In genomic region chr16:75354170-75354569, GRCh38 we compare ENCODE assay signal across 1 cellular context.
TF ChIP-seq lines count a peak whose summit lies in the region.

No MANE protein-coding gene starts in this region.

TF ChIP-seq in IMR-90, 13 proteins besides CTCF, POLR2A, EP300 and RAD21 (continued from another document):
- TF ChIP-seq, protein P1, sequence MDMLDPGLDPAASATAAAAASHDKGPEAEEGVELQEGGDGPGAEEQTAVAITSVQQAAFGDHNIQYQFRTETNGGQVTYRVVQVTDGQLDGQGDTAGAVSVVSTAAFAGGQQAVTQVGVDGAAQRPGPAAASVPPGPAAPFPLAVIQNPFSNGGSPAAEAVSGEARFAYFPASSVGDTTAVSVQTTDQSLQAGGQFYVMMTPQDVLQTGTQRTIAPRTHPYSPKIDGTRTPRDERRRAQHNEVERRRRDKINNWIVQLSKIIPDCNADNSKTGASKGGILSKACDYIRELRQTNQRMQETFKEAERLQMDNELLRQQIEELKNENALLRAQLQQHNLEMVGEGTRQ (IDR thresholded peaks at IDR 0.05; ENCODE audit: low read depth, low read length) = no peak
- TF ChIP-seq MAZ (IDR thresholded peaks at IDR 0.05; ENCODE audit: borderline replicate concordance, low read depth, low read length) = no peak
- TF ChIP-seq CHD1 (IDR thresholded peaks at IDR 0.05; ENCODE audit: low read depth, low read length) = no peak
- TF ChIP-seq SMC3 (IDR thresholded peaks at IDR 0.05; ENCODE audit: low read depth, low read length) = no peak
- TF ChIP-seq, protein P2, sequence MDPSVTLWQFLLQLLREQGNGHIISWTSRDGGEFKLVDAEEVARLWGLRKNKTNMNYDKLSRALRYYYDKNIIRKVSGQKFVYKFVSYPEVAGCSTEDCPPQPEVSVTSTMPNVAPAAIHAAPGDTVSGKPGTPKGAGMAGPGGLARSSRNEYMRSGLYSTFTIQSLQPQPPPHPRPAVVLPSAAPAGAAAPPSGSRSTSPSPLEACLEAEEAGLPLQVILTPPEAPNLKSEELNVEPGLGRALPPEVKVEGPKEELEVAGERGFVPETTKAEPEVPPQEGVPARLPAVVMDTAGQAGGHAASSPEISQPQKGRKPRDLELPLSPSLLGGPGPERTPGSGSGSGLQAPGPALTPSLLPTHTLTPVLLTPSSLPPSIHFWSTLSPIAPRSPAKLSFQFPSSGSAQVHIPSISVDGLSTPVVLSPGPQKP (IDR thresholded peaks at IDR 0.05; ENCODE audit: borderline replicate concordance, low read depth, low read length) = no peak
- TF ChIP-seq BHLHE40 (IDR thresholded peaks at IDR 0.05; ENCODE audit: low read depth, low read length) = no peak
- TF ChIP-seq MXI1 (IDR thresholded peaks at IDR 0.05; ENCODE audit: borderline replicate concordance, low read depth, low read length) = no peak
- no peak for TF ChIP-seq RFX5 (IDR thresholded peaks at IDR 0.05; ENCODE audit: low read depth, low read length)
- TF ChIP-seq MAFK (IDR thresholded peaks at IDR 0.05; ENCODE audit: low read depth, low read length) = no peak
